Comparison of ENCODE assay signal across 8 cellular contexts in the genomic region with DNA sequence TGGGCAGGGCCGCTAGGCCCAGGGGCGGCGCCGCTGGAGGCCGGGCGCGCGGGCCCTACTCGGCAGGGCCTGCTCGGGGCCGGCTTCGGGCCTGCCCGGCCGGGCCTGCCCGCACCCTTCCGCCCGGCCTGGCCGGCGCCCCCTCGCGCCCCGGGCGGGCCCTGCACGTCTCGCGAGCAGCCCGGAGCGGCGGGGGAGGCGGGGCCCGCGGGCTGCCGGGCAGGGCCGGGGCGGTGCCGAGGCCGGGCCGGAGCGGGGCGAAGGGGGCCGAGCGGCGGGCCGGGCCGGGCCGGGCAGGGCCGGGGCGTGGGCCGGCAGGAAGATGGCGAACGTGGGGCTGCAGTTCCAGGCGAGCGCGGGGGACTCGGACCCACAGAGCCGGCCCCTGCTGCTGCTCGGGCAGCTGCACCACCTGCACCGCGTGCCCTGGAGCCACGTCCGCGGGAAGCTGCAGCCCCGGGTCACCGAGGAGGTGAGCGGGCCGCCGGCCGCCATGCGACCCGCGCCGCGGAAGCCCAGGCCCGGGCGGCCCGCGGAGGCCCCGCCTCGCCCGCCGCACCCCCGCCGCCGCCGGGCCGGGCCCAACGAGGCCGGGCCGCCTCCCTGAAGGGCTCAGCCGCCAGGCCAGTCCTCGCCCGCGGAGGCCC. TPM values are rescaled to one million over a fixed set of nuclear protein-coding genes. Genes with fewer than 3 reads are reported as not detected.
DNase-seq lines count a peak whose midpoint lies in the region; ATAC-seq and TF ChIP-seq lines count a peak whose summit lies in the region.

A gene with protein sequence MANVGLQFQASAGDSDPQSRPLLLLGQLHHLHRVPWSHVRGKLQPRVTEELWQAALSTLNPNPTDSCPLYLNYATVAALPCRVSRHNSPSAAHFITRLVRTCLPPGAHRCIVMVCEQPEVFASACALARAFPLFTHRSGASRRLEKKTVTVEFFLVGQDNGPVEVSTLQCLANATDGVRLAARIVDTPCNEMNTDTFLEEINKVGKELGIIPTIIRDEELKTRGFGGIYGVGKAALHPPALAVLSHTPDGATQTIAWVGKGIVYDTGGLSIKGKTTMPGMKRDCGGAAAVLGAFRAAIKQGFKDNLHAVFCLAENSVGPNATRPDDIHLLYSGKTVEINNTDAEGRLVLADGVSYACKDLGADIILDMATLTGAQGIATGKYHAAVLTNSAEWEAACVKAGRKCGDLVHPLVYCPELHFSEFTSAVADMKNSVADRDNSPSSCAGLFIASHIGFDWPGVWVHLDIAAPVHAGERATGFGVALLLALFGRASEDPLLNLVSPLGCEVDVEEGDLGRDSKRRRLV (plus strand): TSS at position 222 of the 647 bp plus-strand sequence. CDS start 101 bp downstream, at position 323.

- no peaks in the 10 kb centered on the region for H3K79me2 ChIP-seq in SU-DHL-6 (ENCODE audit: insufficient read depth, low read length)

- no peaks in the 10 kb centered on the region for H4K20me1 ChIP-seq in SU-DHL-6 (ENCODE audit: low read depth, low read length)

- no peaks in the 10 kb centered on the region for H3K9me2 ChIP-seq in SU-DHL-6 (replicated peaks; ENCODE audit: insufficient read depth, low read length)

- TF ChIP-seq CTCF in SU-DHL-6 (IDR thresholded peaks at IDR 0.05; ENCODE audit: insufficient read depth, low read length, poor library complexity, severe bottlenecking): no peak

- H3K9me3 ChIP-seq in SU-DHL-6 (ENCODE audit: insufficient read depth, low read length): no peaks in the 10 kb centered on the region

- H2AFZ ChIP-seq in SU-DHL-6 (ENCODE audit: low read depth, low read length, severe bottlenecking): no peak within 1 kb of the TSS

- intact Hi-C loops in cardiac septum (cut with DNase I): loop anchor here (2.0 kb wide), 1 partner anchor 42 kb away; a partner anchor contains a TSS

- no peak within 1 kb of the TSS for H3K27ac ChIP-seq in SU-DHL-6 (ENCODE audit: low read depth, low read length)

- no peaks in the 10 kb centered on the region for H3K36me3 ChIP-seq in SU-DHL-6 (ENCODE audit: low read length)

- peak; percentile 91 for ATAC-seq in GM19324 (IDR thresholded peaks at IDR 0.05; ENCODE audit: low FRiP score, unreplicated experiment)
- peak; percentile 91 for ATAC-seq in HG03520 (IDR thresholded peaks at IDR 0.05; ENCODE audit: unreplicated experiment)

- H3F3A ChIP-seq in SU-DHL-6 (ENCODE audit: insufficient read depth): peaks cover 12% of the 10 kb centered on the region; the same call in 1 of the 2 replicates

- peak; percentile 35 for DNase-seq in Ammon's horn (ENCODE audit: low spot score)
- peak; percentile 27 for DNase-seq in activated naive CD8-positive, alpha-beta T cell treated with anti-CD3 and anti-CD28 coated beads, Interleukin-2, amount 50 U/mL, for 16 hours (ENCODE audit: low read depth, low spot score)
- DNase-seq in cardiac septum (ENCODE audit: low spot score): no peak
- DNase-seq in renal cortical epithelial cell (ENCODE audit: low read depth): no peak
- no peak for DNase-seq in COR-L47 (lab: John Stamatoyannopoulos, UW)

- peak within 1 kb of the TSS; percentile 29 for H3K4me2 ChIP-seq in SU-DHL-6 (ENCODE audit: low read depth, low read length, poor library complexity, severe bottlenecking)

- H3K4me3 ChIP-seq in SU-DHL-6 (ENCODE audit: insufficient read depth, low read length, poor library complexity, severe bottlenecking): no peak within 1 kb of the TSS

- peak within 1 kb of the TSS; percentile 8; the same call in 1 of the 2 replicates for H3K9ac ChIP-seq in SU-DHL-6 (ENCODE audit: low read length)

- H3K27me3 ChIP-seq in SU-DHL-6 (ENCODE audit: low read length): no peaks in the 10 kb centered on the region

RNA-seq across cellular contexts. Expression of the gene that starts here (rescaled TPM):
- total RNA-seq in cardiac septum: 31.5 TPM
- 19.5 and 21.2 TPM in 2 replicates for total RNA-seq in renal cortical epithelial cell

Comparison
In these comparisons a context has a peak if more than half of its experiments do, and no peak if none do; other contexts are left out.
1. DNase-seq: peak in Ammon's horn (single experiment) and activated naive CD8-positive, alpha-beta T cell treated with anti-CD3 and anti-CD28 coated beads, Interleukin-2, amount 50 U/mL, for 16 hours (single experiment); none in cardiac septum (single experiment), renal cortical epithelial cell (single experiment) and COR-L47 (single experiment).